Comparison of ENCODE assay signal across 8 cellular contexts in the genomic region with DNA sequence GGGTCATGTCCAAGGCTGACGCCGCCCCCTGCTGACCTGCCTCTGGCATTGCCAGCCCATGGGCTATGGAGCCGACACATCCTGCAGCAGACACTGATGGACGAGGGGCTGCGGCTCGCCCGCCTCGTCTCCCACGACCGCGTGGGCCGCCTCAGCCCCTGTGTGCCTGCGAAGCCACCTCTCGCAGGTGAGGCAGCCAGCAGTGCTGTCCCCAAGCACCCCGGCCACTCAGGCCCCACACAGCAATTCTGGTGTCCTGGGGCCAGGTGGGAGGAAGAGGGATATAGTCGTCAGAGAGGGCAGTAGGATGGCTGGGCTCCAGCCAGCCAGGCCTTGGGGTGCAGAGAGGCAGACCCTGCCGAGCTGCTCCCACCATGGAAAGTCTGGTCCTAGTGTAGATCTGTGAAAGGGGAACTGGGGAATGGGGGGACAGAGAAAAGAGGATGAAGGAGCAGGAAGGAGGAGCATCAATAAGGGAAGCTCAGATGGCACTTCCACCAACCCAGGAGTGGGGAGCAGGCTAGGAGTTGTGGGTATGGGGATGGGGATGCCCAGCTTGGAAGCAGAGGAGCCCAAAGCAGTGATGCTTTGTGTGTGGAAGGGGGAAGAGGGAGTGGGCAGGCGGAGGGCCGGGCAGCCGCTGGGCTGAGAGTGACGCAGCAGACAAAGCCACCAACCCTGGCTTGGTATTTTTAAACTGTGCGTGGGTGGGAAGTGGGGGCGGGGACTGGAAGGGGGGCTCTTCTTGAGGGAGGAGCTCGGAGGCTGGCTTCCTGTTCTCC. TPM values are rescaled to one million over a fixed set of nuclear protein-coding genes. Genes with fewer than 3 reads are reported as not detected.
DNase-seq lines count a peak whose midpoint lies in the region; ATAC-seq lines count a peak whose summit lies in the region.

No MANE protein-coding gene starts in this region.

- H3K36me3 Mint-ChIP-seq in activated naive CD8-positive, alpha-beta T cell treated with anti-CD3 and anti-CD28 coated beads for 36 hours = peaks cover 52% of the 10 kb centered on the region

- H3K27me3 Mint-ChIP-seq in activated naive CD8-positive, alpha-beta T cell treated with anti-CD3 and anti-CD28 coated beads for 36 hours = no peaks in the 10 kb centered on the region

- no peaks in the 10 kb centered on the region for H3K9me3 Mint-ChIP-seq in activated naive CD8-positive, alpha-beta T cell treated with anti-CD3 and anti-CD28 coated beads for 36 hours

- H3K4me1 Mint-ChIP-seq in activated naive CD8-positive, alpha-beta T cell treated with anti-CD3 and anti-CD28 coated beads for 36 hours = peaks cover 55% of the 10 kb centered on the region

- DNase-seq in AG08395 (ENCODE audit: low spot score) (peak; percentile 90), GM19240 (ENCODE audit: insufficient read length, low spot score) (peak; percentile 72), RKO (ENCODE audit: low spot score) (peak; percentile 55), cardiac septum (ENCODE audit: low spot score) (peak; percentile 84), retina (peak; percentile 33), NCI-H524 (lab: John Stamatoyannopoulos, UW) (no peak)
- DNase-seq in activated naive CD8-positive, alpha-beta T cell treated with anti-CD3 and anti-CD28 coated beads for 36 hours = peak; percentile 73

- peak overlapping the region; percentile 92 for H3K27ac Mint-ChIP-seq in activated naive CD8-positive, alpha-beta T cell treated with anti-CD3 and anti-CD28 coated beads for 36 hours

- no peak for ATAC-seq in GM18519 (IDR thresholded peaks at IDR 0.05; ENCODE audit: low FRiP score, unreplicated experiment)

- intact Hi-C loops in cardiac septum (cut with DNase I) = no loop called here

- H3K4me3 Mint-ChIP-seq in activated naive CD8-positive, alpha-beta T cell treated with anti-CD3 and anti-CD28 coated beads for 36 hours = peak overlapping the region; percentile 97

RNA-seq across cellular contexts. Expression of gene NAB2, which starts 4.7 kb away (rescaled TPM):
- total RNA-seq in activated naive CD8-positive, alpha-beta T cell treated with anti-CD3 and anti-CD28 coated beads for 36 hours = 10 to 100 TPM; 47.2 to 48.0 TPM
- total RNA-seq in cardiac septum = 37.9 TPM

RNA-seq across cellular contexts. Expression of gene NEMP1, which starts 15.0 kb away (rescaled TPM):
- 10 to 100 TPM; 50.5 to 51.2 TPM for total RNA-seq in activated naive CD8-positive, alpha-beta T cell treated with anti-CD3 and anti-CD28 coated beads for 36 hours
- 2.4 TPM for total RNA-seq in cardiac septum

RNA-seq across cellular contexts. Expression of gene STAT6, which starts 17.6 kb away (rescaled TPM):
- total RNA-seq in activated naive CD8-positive, alpha-beta T cell treated with anti-CD3 and anti-CD28 coated beads for 36 hours = 100 to 1,000 TPM; 256 to 259 TPM
- 42.1 TPM for total RNA-seq in cardiac septum

RNA-seq across cellular contexts. Expression of gene LRP1, which starts 34.7 kb away (rescaled TPM):
- total RNA-seq in activated naive CD8-positive, alpha-beta T cell treated with anti-CD3 and anti-CD28 coated beads for 36 hours = 1 to 10 TPM; 1.3 to 2.0 TPM
- total RNA-seq in cardiac septum = 103 TPM

RNA-seq across cellular contexts. Expression of gene MYO1A, which starts 43.7 kb away (rescaled TPM):
- 1 to 10 TPM; 1.3 to 1.4 TPM for total RNA-seq in activated naive CD8-positive, alpha-beta T cell treated with anti-CD3 and anti-CD28 coated beads for 36 hours
- total RNA-seq in cardiac septum = 0.11 TPM

Comparison
In these comparisons a context has a peak if more than half of its experiments do, and no peak if none do; other contexts are left out.
1. DNase-seq: peak in AG08395 (single experiment), GM19240 (single experiment), RKO (single experiment), activated naive CD8-positive, alpha-beta T cell treated with anti-CD3 and anti-CD28 coated beads for 36 hours (single experiment), cardiac septum (single experiment) and retina (single experiment); none in NCI-H524 (0 of 2).
2. RNA of gene NEMP1, which starts 15.0 kb away (total RNA-seq): 50.5 to 51.2 TPM in activated naive CD8-positive, alpha-beta T cell treated with anti-CD3 and anti-CD28 coated beads for 36 hours; 2.4 TPM in cardiac septum (single experiment); every median in the first group is over 10 times any median in the second.